ENCODE assay signal across 1 cellular context in the genomic region with DNA sequence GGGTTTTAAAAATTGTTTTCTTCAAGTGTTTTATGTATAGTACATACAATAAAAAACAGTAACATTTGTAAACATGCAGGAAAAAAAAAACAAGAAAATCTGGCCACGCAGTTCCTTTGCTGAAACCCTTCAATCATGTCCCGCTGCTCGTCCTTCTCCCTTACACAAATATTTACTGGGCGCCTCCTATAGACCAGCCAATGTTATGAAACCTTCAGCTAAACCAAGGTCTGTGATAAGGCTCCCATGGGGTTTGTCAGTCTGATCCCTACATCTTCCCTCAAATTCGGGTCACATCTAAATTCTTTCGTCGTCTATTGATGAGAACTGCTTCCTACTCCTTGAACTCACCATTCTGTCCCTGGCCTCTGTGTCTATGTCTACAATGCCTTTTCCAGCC.
TF ChIP-seq lines count a peak whose summit lies in the region.

No MANE protein-coding gene starts in this region.

TF ChIP-seq in GM23338, 12 proteins besides CTCF, POLR2A, EP300 and RAD21:
- TF ChIP-seq, protein P1, sequence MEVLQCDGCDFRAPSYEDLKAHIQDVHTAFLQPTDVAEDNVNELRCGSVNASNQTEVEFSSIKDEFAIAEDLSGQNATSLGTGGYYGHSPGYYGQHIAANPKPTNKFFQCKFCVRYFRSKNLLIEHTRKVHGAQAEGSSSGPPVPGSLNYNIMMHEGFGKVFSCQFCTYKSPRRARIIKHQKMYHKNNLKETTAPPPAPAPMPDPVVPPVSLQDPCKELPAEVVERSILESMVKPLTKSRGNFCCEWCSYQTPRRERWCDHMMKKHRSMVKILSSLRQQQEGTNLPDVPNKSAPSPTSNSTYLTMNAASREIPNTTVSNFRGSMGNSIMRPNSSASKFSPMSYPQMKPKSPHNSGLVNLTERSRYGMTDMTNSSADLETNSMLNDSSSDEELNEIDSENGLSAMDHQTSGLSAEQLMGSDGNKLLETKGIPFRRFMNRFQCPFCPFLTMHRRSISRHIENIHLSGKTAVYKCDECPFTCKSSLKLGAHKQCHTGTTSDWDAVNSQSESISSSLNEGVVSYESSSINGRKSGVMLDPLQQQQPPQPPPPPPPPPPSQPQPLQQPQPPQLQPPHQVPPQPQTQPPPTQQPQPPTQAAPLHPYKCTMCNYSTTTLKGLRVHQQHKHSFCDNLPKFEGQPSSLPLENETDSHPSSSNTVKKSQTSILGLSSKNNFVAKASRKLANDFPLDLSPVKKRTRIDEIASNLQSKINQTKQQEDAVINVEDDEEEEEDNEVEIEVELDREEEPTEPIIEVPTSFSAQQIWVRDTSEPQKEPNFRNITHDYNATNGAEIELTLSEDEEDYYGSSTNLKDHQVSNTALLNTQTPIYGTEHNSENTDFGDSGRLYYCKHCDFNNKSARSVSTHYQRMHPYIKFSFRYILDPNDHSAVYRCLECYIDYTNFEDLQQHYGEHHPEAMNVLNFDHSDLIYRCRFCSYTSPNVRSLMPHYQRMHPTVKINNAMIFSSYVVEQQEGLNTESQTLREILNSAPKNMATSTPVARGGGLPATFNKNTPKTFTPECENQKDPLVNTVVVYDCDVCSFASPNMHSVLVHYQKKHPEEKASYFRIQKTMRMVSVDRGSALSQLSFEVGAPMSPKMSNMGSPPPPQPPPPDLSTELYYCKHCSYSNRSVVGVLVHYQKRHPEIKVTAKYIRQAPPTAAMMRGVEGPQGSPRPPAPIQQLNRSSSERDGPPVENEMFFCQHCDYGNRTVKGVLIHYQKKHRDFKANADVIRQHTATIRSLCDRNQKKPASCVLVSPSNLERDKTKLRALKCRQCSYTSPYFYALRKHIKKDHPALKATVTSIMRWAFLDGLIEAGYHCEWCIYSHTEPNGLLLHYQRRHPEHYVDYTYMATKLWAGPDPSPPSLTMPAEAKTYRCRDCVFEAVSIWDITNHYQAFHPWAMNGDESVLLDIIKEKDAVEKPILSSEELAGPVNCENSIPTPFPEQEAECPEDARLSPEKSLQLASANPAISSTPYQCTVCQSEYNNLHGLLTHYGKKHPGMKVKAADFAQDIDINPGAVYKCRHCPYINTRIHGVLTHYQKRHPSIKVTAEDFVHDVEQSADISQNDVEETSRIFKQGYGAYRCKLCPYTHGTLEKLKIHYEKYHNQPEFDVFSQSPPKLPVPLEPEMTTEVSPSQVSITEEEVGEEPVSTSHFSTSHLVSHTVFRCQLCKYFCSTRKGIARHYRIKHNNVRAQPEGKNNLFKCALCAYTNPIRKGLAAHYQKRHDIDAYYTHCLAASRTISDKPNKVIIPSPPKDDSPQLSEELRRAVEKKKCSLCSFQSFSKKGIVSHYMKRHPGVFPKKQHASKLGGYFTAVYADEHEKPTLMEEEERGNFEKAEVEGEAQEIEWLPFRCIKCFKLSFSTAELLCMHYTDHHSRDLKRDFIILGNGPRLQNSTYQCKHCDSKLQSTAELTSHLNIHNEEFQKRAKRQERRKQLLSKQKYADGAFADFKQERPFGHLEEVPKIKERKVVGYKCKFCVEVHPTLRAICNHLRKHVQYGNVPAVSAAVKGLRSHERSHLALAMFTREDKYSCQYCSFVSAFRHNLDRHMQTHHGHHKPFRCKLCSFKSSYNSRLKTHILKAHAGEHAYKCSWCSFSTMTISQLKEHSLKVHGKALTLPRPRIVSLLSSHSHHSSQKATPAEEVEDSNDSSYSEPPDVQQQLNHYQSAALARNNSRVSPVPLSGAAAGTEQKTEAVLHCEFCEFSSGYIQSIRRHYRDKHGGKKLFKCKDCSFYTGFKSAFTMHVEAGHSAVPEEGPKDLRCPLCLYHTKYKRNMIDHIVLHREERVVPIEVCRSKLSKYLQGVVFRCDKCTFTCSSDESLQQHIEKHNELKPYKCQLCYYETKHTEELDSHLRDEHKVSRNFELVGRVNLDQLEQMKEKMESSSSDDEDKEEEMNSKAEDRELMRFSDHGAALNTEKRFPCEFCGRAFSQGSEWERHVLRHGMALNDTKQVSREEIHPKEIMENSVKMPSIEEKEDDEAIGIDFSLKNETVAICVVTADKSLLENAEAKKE (CRISPR knock-in tag; IDR thresholded peaks at IDR 0.05): no peak
- TF ChIP-seq, protein P2, sequence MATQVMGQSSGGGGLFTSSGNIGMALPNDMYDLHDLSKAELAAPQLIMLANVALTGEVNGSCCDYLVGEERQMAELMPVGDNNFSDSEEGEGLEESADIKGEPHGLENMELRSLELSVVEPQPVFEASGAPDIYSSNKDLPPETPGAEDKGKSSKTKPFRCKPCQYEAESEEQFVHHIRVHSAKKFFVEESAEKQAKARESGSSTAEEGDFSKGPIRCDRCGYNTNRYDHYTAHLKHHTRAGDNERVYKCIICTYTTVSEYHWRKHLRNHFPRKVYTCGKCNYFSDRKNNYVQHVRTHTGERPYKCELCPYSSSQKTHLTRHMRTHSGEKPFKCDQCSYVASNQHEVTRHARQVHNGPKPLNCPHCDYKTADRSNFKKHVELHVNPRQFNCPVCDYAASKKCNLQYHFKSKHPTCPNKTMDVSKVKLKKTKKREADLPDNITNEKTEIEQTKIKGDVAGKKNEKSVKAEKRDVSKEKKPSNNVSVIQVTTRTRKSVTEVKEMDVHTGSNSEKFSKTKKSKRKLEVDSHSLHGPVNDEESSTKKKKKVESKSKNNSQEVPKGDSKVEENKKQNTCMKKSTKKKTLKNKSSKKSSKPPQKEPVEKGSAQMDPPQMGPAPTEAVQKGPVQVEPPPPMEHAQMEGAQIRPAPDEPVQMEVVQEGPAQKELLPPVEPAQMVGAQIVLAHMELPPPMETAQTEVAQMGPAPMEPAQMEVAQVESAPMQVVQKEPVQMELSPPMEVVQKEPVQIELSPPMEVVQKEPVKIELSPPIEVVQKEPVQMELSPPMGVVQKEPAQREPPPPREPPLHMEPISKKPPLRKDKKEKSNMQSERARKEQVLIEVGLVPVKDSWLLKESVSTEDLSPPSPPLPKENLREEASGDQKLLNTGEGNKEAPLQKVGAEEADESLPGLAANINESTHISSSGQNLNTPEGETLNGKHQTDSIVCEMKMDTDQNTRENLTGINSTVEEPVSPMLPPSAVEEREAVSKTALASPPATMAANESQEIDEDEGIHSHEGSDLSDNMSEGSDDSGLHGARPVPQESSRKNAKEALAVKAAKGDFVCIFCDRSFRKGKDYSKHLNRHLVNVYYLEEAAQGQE (IDR thresholded peaks at IDR 0.05; ENCODE audit: unreplicated experiment): no peak
- no peak for TF ChIP-seq NANOG (IDR thresholded peaks at IDR 0.05; ENCODE audit: borderline replicate concordance)
- TF ChIP-seq JUNB (IDR thresholded peaks at IDR 0.05; ENCODE audit: unreplicated experiment): no peak
- TF ChIP-seq, protein P3, sequence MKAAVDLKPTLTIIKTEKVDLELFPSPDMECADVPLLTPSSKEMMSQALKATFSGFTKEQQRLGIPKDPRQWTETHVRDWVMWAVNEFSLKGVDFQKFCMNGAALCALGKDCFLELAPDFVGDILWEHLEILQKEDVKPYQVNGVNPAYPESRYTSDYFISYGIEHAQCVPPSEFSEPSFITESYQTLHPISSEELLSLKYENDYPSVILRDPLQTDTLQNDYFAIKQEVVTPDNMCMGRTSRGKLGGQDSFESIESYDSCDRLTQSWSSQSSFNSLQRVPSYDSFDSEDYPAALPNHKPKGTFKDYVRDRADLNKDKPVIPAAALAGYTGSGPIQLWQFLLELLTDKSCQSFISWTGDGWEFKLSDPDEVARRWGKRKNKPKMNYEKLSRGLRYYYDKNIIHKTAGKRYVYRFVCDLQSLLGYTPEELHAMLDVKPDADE (IDR thresholded peaks at IDR 0.05): no peak
- TF ChIP-seq STAT1 (IDR thresholded peaks at IDR 0.05; ENCODE audit: unreplicated experiment): no peak
- TF ChIP-seq CREB1 (CRISPR knock-in tag; IDR thresholded peaks at IDR 0.05; ENCODE audit: low read depth): no peak
- TF ChIP-seq ZNF114 (CRISPR knock-in tag; IDR thresholded peaks at IDR 0.05): no peak
- TF ChIP-seq ZNF331 (CRISPR knock-in tag; IDR thresholded peaks at IDR 0.05; ENCODE audit: low read depth): no peak
- no peak for TF ChIP-seq POLR2AphosphoS5 (IDR thresholded peaks at IDR 0.05; ENCODE audit: low read depth)
- TF ChIP-seq EZH2phosphoT487 (IDR thresholded peaks at IDR 0.05; ENCODE audit: unreplicated experiment): no peak
- no peak for TF ChIP-seq EZH2 (IDR thresholded peaks at IDR 0.05; ENCODE audit: low read depth, unreplicated experiment)
